In genomic region chr5:132010645-132011560, GRCh38 we compare ENCODE assay signal across 9 cellular contexts. TPM values are rescaled to one million over a fixed set of nuclear protein-coding genes. Genes with fewer than 3 reads are reported as not detected.
DNase-seq lines count a peak whose midpoint lies in the region; TF ChIP-seq lines count a peak whose summit lies in the region.
"Had no signal": no experiment of that assay in that cellular context is flagged by ENCODE, and none has a peak within 500 bp of the region (broad histone marks: within the 10 kb centered on the region; RNA-seq: fewer than 3 reads in every experiment).

No MANE protein-coding gene starts in this region.

- peaks cover 62% of the 10 kb centered on the region for H3K27me3 Mint-ChIP-seq in T-helper 2 cell treated with Interferon-gamma antibody and Interleukin-4, amounts not matched to agents 5 μg/mL and 100 μg/mL, for 36 hours (ENCODE audit: low read depth)

- no peaks in the 10 kb centered on the region for H3K9me3 ChIP-seq in subcutaneous abdominal adipose tissue (ENCODE audit: control insufficient read depth in 5 of 5, low read length in 5 of 5)

- H3K9me3 Mint-ChIP-seq in T-helper 2 cell treated with Interferon-gamma antibody and Interleukin-4, amounts not matched to agents 5 μg/mL and 100 μg/mL, for 36 hours: no peaks in the 10 kb centered on the region

- H3K4me3 ChIP-seq in kidney epithelial cell (ENCODE audit: low read depth, low read length) (peak overlapping the region; percentile 23), subcutaneous abdominal adipose tissue (ENCODE audit: low read depth in 1 of 5, low read length in 5 of 5) (peak overlapping the region; percentile 42 to 69 (median 56))

- H3K27ac ChIP-seq in angular gyrus (ENCODE audit: low read depth, low read length) (peak overlapping the region; percentile 38), subcutaneous abdominal adipose tissue (ENCODE audit: low read depth, low read length) (no peak overlapping the region)

- peaks cover 25% of the 10 kb centered on the region for H3K4me1 Mint-ChIP-seq in T-helper 2 cell treated with Interferon-gamma antibody and Interleukin-4, amounts not matched to agents 5 μg/mL and 100 μg/mL, for 36 hours (ENCODE audit: low read depth)

- H3K36me3 ChIP-seq in kidney epithelial cell (ENCODE audit: control insufficient read depth, insufficient read depth, low read length): no peaks in the 10 kb centered on the region
- H3K36me3 ChIP-seq in subcutaneous abdominal adipose tissue (ENCODE audit: control insufficient read depth in 5 of 5, insufficient read depth in 5 of 5, low read length in 5 of 5): no peaks in the 10 kb centered on the region

- no peak for TF ChIP-seq CTCF in kidney epithelial cell (IDR thresholded peaks at IDR 0.05; ENCODE audit: insufficient read depth, low read length, poor library complexity, severe bottlenecking)

- no peak overlapping the region for H3K27ac Mint-ChIP-seq in T-helper 2 cell treated with Interferon-gamma antibody and Interleukin-4, amounts not matched to agents 5 μg/mL and 100 μg/mL, for 36 hours

- peak overlapping the region; percentile 51 for H3K4me3 Mint-ChIP-seq in T-helper 2 cell treated with Interferon-gamma antibody and Interleukin-4, amounts not matched to agents 5 μg/mL and 100 μg/mL, for 36 hours

- no peaks in the 10 kb centered on the region for H3K36me3 Mint-ChIP-seq in T-helper 2 cell treated with Interferon-gamma antibody and Interleukin-4, amounts not matched to agents 5 μg/mL and 100 μg/mL, for 36 hours (ENCODE audit: low read depth)

- no peak for DNase-seq in T-helper 2 cell treated with Interferon-gamma antibody and Interleukin-4, amounts not matched to agents 5 μg/mL and 100 μg/mL, for 36 hours (ENCODE audit: low spot score)
- DNase-seq in T-helper 2 cell (no peak), kidney epithelial cell (ENCODE audit: low read depth) (no peak), NOMO-1 treated with DMSO at 0.1 percent for 48 hours (lab: John Stamatoyannopoulos, UW; ENCODE audit: unreplicated experiment) (no peak), NCI-H345 treated with DMSO at 0.1 percent for 48 hours (lab: John Stamatoyannopoulos, UW; ENCODE audit: unreplicated experiment) (no peak)
- no peak for DNase-seq in stimulated activated CD4-positive, alpha-beta T cell treated with anti-CD3 and anti-CD28 coated beads, Interleukin-4, amount 100 ng/mL, for 4 hours

- H3K4me1 ChIP-seq in subcutaneous abdominal adipose tissue (ENCODE audit: control insufficient read depth in 5 of 5, insufficient read depth in 5 of 5, low read length in 5 of 5): peaks cover 0 to 16% (median 16%) of the 10 kb centered on the region in 5 donors

- H3K9ac ChIP-seq in subcutaneous abdominal adipose tissue (ENCODE audit: low read length in 5 of 5): peak overlapping the region in 2 of 5 donors; percentile 33 to 56

- H3K27me3 ChIP-seq in kidney epithelial cell (ENCODE audit: control insufficient read depth, insufficient read depth, low read length) (peaks cover 41% of the 10 kb centered on the region), subcutaneous abdominal adipose tissue (ENCODE audit: control insufficient read depth in 5 of 5, insufficient read depth in 4 of 5, low read length in 5 of 5) (peaks cover 0 to 26% (median 23%) of the 10 kb centered on the region in 5 donors)

RNA-seq across cellular contexts. Expression of gene ACSL6, which starts 0.6 kb away (rescaled TPM):
- total RNA-seq in kidney epithelial cell: under 0.01 and 1.0 TPM in 2 replicates

RNA-seq across cellular contexts. Expression of gene IL3, which starts 49.6 kb away (rescaled TPM):
- total RNA-seq in kidney epithelial cell: not detected in 2 replicates
- total RNA-seq: NCI-H460 had no signal
